In genomic region chr15:67116742-67117141, GRCh38 we compare ENCODE assay signal across 10 cellular contexts. TPM values are rescaled to one million over a fixed set of nuclear protein-coding genes. Genes with fewer than 3 reads are reported as not detected.
DNase-seq lines count a peak whose midpoint lies in the region; ATAC-seq, FAIRE-seq and TF ChIP-seq lines count a peak whose summit lies in the region.
"Had no signal": no experiment of that assay in that cellular context is flagged by ENCODE, and none has a peak within 500 bp of the region (broad histone marks: within the 10 kb centered on the region; RNA-seq: fewer than 3 reads in every experiment).

No MANE protein-coding gene starts in this region.

- CTCF ChIA-PET in T-cell (lab: Charles Lee): interaction anchor here (0.8 to 1.7 kb wide), 5 partner anchors 18 to 51 kb away, joined by 3 to 4 read pairs (median 3); partner anchors contain the start of gene SMAD3 (in 1 of the 2)

- peaks cover 25% of the 10 kb centered on the region for H3K36me3 Mint-ChIP-seq in T-cell
- H3K36me3 Mint-ChIP-seq in stimulated activated naive B cell treated with anti-CD40 and anti-IgM and Interleukin-4, amounts not matched to agents 10 μg/mL and 1 μg/mL and 100 μg/mL, for 72 hours: peaks cover 14 to 28% of the 10 kb centered on the region in 2 donors
- no peaks in the 10 kb centered on the region for H3K36me3 Mint-ChIP-seq in glutamatergic neuron (ENCODE audit: unreplicated experiment)

- H3K4me1 ChIP-seq in foreskin keratinocyte (peaks cover 32% of the 10 kb centered on the region), kidney (ENCODE audit: control insufficient read depth in 1 of 2, insufficient read depth in 1 of 2, low read depth in 1 of 2, low read length in 2 of 2) (peaks cover 39 to 51% of the 10 kb centered on the region in 2 donors)

- TF ChIP-seq CTCF in foreskin keratinocyte (conservative IDR thresholded peaks at IDR 0.05) (no peak), glutamatergic neuron (IDR thresholded peaks at IDR 0.05; ENCODE audit: partially characterized antibody, unreplicated experiment) (no peak), kidney (IDR thresholded peaks at IDR 0.05; ENCODE audit: borderline replicate concordance, extremely low read depth, insufficient read depth) (no peak)

- H3K4me3 ChIP-seq in kidney (ENCODE audit: low read length in 2 of 2): no peak overlapping the region
- H3K4me3 ChIP-seq: skin epidermis had no signal

- no peaks in the 10 kb centered on the region for H3K36me3 ChIP-seq in kidney (ENCODE audit: control insufficient read depth in 1 of 2, insufficient read depth in 2 of 2, low read length in 2 of 2)
- H3K36me3 ChIP-seq: WERI-Rb-1 had no signal

- H3K27ac ChIP-seq in foreskin keratinocyte: peak overlapping the region; percentile 30
- H3K27ac ChIP-seq in kidney (ENCODE audit: low read depth in 2 of 2, low read length in 2 of 2): no peak overlapping the region
- H3K27ac ChIP-seq: WERI-Rb-1 had no signal

- ATAC-seq in T-cell (replicated peaks in 1 of 4) (no peak), foreskin keratinocyte (no peak), GM19455 (IDR thresholded peaks at IDR 0.05; ENCODE audit: unreplicated experiment) (no peak)
- ATAC-seq in stimulated activated naive B cell treated with anti-CD40 and anti-IgM and Interleukin-4, amounts not matched to agents 10 μg/mL and 1 μg/mL and 100 μg/mL, for 72 hours (replicated peaks): peak; percentile 13

- intact Hi-C loops in kidney (cut with DNase I): no loop called here

- no peak for FAIRE-seq in kidney (lab: Jason Lieb, UNC)

- no peaks in the 10 kb centered on the region for H3K9me3 ChIP-seq in kidney (ENCODE audit: control insufficient read depth in 1 of 2, low read length in 2 of 2)

- H3K4me3 Mint-ChIP-seq in T-cell (peak overlapping the region; percentile 6 to 45 (median 31)), glutamatergic neuron (ENCODE audit: unreplicated experiment) (no peak overlapping the region)
- peak overlapping the region; percentile 31 to 47 for H3K4me3 Mint-ChIP-seq in stimulated activated naive B cell treated with anti-CD40 and anti-IgM and Interleukin-4, amounts not matched to agents 10 μg/mL and 1 μg/mL and 100 μg/mL, for 72 hours

- peak; percentile 18 for DNase-seq in activated T-cell treated with anti-CD3 and anti-CD28 coated beads, Interleukin-2, amount 50 U/mL, for 1 hour
- DNase-seq in activated T-cell treated with anti-CD3 and anti-CD28 coated beads, Interleukin-2, amount 50 U/mL, for 48 hours: no peak
- DNase-seq in T-cell (no peak), foreskin keratinocyte (no peak), glutamatergic neuron (no peak), kidney (no peak)
- DNase-seq in stimulated activated naive B cell treated with anti-CD40 and anti-IgM and Interleukin-4, amounts not matched to agents 10 μg/mL and 1 μg/mL and 100 μg/mL, for 72 hours: no peak
- DNase-seq: WERI-Rb-1 had no signal

- H3K9me3 Mint-ChIP-seq in T-cell: no peaks in the 10 kb centered on the region
- peaks cover 0 to under 1% of the 10 kb centered on the region in 2 donors for H3K9me3 Mint-ChIP-seq in stimulated activated naive B cell treated with anti-CD40 and anti-IgM and Interleukin-4, amounts not matched to agents 10 μg/mL and 1 μg/mL and 100 μg/mL, for 72 hours
- peaks cover 2% of the 10 kb centered on the region for H3K9me3 Mint-ChIP-seq in glutamatergic neuron (ENCODE audit: unreplicated experiment)

- POLR2A ChIA-PET in T-cell (lab: Charles Lee): no interaction called here

- H3K27ac Mint-ChIP-seq in T-cell: peak overlapping the region; percentile 93 to 97
- H3K27ac Mint-ChIP-seq in stimulated activated naive B cell treated with anti-CD40 and anti-IgM and Interleukin-4, amounts not matched to agents 10 μg/mL and 1 μg/mL and 100 μg/mL, for 72 hours: peak overlapping the region; percentile 93
- H3K27ac Mint-ChIP-seq in glutamatergic neuron (ENCODE audit: unreplicated experiment): no peak overlapping the region

- no peaks in the 10 kb centered on the region for H3K27me3 ChIP-seq in foreskin keratinocyte

- H3K4me1 Mint-ChIP-seq in T-cell: peaks cover 84 to 92% (median 87%) of the 10 kb centered on the region in 3 donors
- peaks cover 73 to 93% of the 10 kb centered on the region in 2 donors for H3K4me1 Mint-ChIP-seq in stimulated activated naive B cell treated with anti-CD40 and anti-IgM and Interleukin-4, amounts not matched to agents 10 μg/mL and 1 μg/mL and 100 μg/mL, for 72 hours
- no peaks in the 10 kb centered on the region for H3K4me1 Mint-ChIP-seq in glutamatergic neuron (ENCODE audit: low read depth, unreplicated experiment)

- H3K27me3 Mint-ChIP-seq in T-cell (no peaks in the 10 kb centered on the region), glutamatergic neuron (ENCODE audit: unreplicated experiment) (peaks cover 2% of the 10 kb centered on the region)
- H3K27me3 Mint-ChIP-seq in stimulated activated naive B cell treated with anti-CD40 and anti-IgM and Interleukin-4, amounts not matched to agents 10 μg/mL and 1 μg/mL and 100 μg/mL, for 72 hours: no peaks in the 10 kb centered on the region

- no peak overlapping the region for H3K9ac ChIP-seq in kidney (ENCODE audit: low read length in 2 of 2)

RNA-seq across cellular contexts. Expression of gene SMAD3, which starts 51.3 kb away (rescaled TPM):
- total RNA-seq in T-cell (100 to 1,000 TPM in 3 of 5 donors, 10 to 100 TPM in 2; 55.4 to 159 (median 110) TPM), foreskin keratinocyte (49.9 and 57.4 TPM in 2 replicates), glutamatergic neuron (ENCODE audit: unreplicated experiment) (5.0 TPM), kidney (58.2 TPM)
- polyA plus RNA-seq in foreskin keratinocyte (27.2 and 29.4 TPM in 2 replicates), kidney (ENCODE audit: insufficient read depth, low read depth, low replicate concordance) (10.1 TPM)

Comparison
In these comparisons a context has a peak if more than half of its experiments do, and no peak if none do; other contexts are left out.
1. ATAC-seq: peak in stimulated activated naive B cell treated with anti-CD40 and anti-IgM and Interleukin-4, amounts not matched to agents 10 μg/mL and 1 μg/mL and 100 μg/mL, for 72 hours (2 of 2); none in T-cell (0 of 4), foreskin keratinocyte (single experiment) and GM19455 (single experiment).